ENCODE assay signal across 17 cellular contexts in the genomic region with DNA sequence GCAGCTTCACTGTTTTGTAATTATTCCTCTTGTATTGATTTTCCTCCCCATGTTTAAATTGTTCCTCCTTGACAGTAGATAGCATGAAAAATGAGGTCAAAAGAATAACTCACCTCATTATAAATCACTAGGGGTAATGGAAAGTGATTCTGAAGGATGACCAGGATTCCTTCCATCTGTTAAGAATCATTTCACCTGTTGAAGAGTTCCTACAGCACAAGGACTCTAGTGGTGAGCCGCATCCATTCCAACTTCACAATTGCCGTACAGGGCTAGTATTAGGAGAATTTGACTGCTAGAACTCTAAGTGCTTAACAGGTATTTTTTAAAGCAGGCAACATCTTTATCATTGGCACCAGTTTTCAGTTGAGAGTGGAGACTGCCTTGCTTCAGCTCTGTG.
"Had no signal": no experiment of that assay in that cellular context is flagged by ENCODE, and none has a peak within 500 bp of the region (broad histone marks: within the 10 kb centered on the region; RNA-seq: fewer than 3 reads in every experiment).

No MANE protein-coding gene starts in this region.

- DNase-seq: activated CD4-positive, alpha-beta T cell treated with anti-CD3 and anti-CD28 coated beads, Interleukin-2, amount 50 U/mL, for 4 hours; activated gamma-delta T cell; adrenal gland; dermis blood vessel endothelial cell; effector memory CD8-positive, alpha-beta T cell; mammary epithelial cell; midbrain; sigmoid colon; stimulated activated CD4-positive, alpha-beta T cell treated with anti-CD3 and anti-CD28 coated beads, Interleukin-4, amount 100 ng/mL, for 24 hours; upper lobe of left lung; WERI-Rb-1 had no signal

- H3K36me3 ChIP-seq: adrenal gland, sigmoid colon, thoracic aorta, upper lobe of left lung, WERI-Rb-1 had no signal

- ATAC-seq: effector memory CD8-positive, alpha-beta T cell; left lobe of liver; stimulated activated memory B cell treated with anti-CD40 and anti-IgM and Interleukin-4, amounts not matched to agents 10 μg/mL and 1 μg/mL and 100 μg/mL, for 72 hours had no signal

- H3K4me3 ChIP-seq: adrenal gland, sigmoid colon, thoracic aorta, upper lobe of left lung had no signal

- H3K27me3 ChIP-seq: adrenal gland, sigmoid colon, upper lobe of left lung had no signal

- FAIRE-seq: bronchial epithelial cell, keratinocyte had no signal

- H3K4me1 ChIP-seq: adrenal gland, parathyroid adenoma had no signal

- H3K9me3 ChIP-seq: adrenal gland, sigmoid colon, thoracic aorta, upper lobe of left lung had no signal

- H3K27ac ChIP-seq: adrenal gland, parathyroid adenoma, sigmoid colon, thoracic aorta, upper lobe of left lung, WERI-Rb-1 had no signal
